1 cellular context compared by ENCODE assay signal in the genomic region with DNA sequence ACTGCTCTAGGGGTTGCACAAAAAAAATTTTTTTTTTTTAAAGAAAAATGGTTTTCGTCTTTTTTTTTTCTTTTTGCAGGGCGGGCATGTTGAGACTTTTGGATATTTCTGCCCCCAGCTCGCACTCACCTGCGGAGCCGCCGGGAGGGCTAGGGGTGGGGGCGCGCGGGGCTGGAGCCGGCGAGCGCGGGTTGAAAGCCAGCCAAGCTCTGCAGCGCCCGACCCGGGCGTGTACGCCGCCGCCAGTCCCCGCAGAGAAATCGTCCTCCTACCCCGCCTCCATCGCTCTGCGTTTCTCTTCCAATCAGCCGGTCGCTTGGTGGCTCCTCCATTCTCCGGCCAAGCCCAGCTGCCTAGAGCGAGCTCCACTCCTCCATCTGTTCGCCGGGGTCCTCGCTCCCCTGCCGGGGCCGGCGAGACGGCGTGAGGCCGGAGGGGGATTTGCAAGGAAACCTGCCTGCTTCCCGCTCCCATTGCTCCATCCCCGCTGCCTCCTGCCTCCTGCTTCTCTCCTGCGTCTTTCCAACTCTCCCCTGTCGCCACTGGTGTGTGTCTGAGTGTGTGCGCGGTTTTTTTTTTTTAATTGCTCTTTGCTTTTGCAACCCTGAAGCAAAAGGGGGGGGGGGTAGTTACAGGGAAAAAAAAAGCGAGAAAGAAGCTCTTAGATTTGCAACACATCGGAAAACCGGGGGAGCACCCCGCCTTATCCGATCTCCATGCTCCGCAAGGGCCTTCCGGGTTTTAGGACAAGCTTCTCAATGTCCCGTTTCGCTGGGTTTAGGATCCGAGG.
TF ChIP-seq lines count a peak whose summit lies in the region.

No MANE protein-coding gene starts in this region.

TF ChIP-seq in GM12878, 131 proteins besides CTCF, POLR2A, EP300 and RAD21 (continued from another document):
- TF ChIP-seq, protein P1, sequence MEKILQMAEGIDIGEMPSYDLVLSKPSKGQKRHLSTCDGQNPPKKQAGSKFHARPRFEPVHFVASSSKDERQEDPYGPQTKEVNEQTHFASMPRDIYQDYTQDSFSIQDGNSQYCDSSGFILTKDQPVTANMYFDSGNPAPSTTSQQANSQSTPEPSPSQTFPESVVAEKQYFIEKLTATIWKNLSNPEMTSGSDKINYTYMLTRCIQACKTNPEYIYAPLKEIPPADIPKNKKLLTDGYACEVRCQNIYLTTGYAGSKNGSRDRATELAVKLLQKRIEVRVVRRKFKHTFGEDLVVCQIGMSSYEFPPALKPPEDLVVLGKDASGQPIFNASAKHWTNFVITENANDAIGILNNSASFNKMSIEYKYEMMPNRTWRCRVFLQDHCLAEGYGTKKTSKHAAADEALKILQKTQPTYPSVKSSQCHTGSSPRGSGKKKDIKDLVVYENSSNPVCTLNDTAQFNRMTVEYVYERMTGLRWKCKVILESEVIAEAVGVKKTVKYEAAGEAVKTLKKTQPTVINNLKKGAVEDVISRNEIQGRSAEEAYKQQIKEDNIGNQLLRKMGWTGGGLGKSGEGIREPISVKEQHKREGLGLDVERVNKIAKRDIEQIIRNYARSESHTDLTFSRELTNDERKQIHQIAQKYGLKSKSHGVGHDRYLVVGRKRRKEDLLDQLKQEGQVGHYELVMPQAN (conservative IDR thresholded peaks at IDR 0.05), result 0 out of 2 replicates have a peak, but pooled peaks have one; percentile 19
- no peak for TF ChIP-seq GABPA (IDR thresholded peaks at IDR 0.05; ENCODE audit: low read depth)
- TF ChIP-seq ZNF207 (IDR thresholded peaks at IDR 0.05; ENCODE audit: borderline replicate concordance), result no peak
- TF ChIP-seq, protein P2, sequence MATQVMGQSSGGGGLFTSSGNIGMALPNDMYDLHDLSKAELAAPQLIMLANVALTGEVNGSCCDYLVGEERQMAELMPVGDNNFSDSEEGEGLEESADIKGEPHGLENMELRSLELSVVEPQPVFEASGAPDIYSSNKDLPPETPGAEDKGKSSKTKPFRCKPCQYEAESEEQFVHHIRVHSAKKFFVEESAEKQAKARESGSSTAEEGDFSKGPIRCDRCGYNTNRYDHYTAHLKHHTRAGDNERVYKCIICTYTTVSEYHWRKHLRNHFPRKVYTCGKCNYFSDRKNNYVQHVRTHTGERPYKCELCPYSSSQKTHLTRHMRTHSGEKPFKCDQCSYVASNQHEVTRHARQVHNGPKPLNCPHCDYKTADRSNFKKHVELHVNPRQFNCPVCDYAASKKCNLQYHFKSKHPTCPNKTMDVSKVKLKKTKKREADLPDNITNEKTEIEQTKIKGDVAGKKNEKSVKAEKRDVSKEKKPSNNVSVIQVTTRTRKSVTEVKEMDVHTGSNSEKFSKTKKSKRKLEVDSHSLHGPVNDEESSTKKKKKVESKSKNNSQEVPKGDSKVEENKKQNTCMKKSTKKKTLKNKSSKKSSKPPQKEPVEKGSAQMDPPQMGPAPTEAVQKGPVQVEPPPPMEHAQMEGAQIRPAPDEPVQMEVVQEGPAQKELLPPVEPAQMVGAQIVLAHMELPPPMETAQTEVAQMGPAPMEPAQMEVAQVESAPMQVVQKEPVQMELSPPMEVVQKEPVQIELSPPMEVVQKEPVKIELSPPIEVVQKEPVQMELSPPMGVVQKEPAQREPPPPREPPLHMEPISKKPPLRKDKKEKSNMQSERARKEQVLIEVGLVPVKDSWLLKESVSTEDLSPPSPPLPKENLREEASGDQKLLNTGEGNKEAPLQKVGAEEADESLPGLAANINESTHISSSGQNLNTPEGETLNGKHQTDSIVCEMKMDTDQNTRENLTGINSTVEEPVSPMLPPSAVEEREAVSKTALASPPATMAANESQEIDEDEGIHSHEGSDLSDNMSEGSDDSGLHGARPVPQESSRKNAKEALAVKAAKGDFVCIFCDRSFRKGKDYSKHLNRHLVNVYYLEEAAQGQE (IDR thresholded peaks at IDR 0.05; ENCODE audit: low read depth, low read length), result no peak
- TF ChIP-seq NFXL1 (IDR thresholded peaks at IDR 0.05; ENCODE audit: borderline replicate concordance), result no peak
- peak; percentile 6 for TF ChIP-seq RUNX3 (IDR thresholded peaks at IDR 0.05; ENCODE audit: low read length)
- no peak for TF ChIP-seq NBN (IDR thresholded peaks at IDR 0.05)
- no peak for TF ChIP-seq STAT3 (IDR thresholded peaks at IDR 0.05; ENCODE audit: low read depth, low read length)
- no peak; the same call in 1 of the 2 replicates for TF ChIP-seq TCF12 (IDR thresholded peaks at IDR 0.05; ENCODE audit: low read depth, low read length)
- TF ChIP-seq, protein P3, sequence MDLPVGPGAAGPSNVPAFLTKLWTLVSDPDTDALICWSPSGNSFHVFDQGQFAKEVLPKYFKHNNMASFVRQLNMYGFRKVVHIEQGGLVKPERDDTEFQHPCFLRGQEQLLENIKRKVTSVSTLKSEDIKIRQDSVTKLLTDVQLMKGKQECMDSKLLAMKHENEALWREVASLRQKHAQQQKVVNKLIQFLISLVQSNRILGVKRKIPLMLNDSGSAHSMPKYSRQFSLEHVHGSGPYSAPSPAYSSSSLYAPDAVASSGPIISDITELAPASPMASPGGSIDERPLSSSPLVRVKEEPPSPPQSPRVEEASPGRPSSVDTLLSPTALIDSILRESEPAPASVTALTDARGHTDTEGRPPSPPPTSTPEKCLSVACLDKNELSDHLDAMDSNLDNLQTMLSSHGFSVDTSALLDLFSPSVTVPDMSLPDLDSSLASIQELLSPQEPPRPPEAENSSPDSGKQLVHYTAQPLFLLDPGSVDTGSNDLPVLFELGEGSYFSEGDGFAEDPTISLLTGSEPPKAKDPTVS (IDR thresholded peaks at IDR 0.05; ENCODE audit: low read depth, low read length), result no peak
- TF ChIP-seq, protein P4, sequence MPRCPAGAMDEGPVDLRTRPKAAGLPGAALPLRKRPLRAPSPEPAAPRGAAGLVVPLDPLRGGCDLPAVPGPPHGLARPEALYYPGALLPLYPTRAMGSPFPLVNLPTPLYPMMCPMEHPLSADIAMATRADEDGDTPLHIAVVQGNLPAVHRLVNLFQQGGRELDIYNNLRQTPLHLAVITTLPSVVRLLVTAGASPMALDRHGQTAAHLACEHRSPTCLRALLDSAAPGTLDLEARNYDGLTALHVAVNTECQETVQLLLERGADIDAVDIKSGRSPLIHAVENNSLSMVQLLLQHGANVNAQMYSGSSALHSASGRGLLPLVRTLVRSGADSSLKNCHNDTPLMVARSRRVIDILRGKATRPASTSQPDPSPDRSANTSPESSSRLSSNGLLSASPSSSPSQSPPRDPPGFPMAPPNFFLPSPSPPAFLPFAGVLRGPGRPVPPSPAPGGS (IDR thresholded peaks at IDR 0.05; ENCODE audit: borderline replicate concordance, insufficient read depth, low read depth, low read length, poor library complexity, severe bottlenecking), result no peak
- TF ChIP-seq POLR2AphosphoS2 (IDR thresholded peaks at IDR 0.05; ENCODE audit: low read depth, low read length), result no peak
TF ChIP-seq in GM12878: peak in this region for 14.
